15 cellular contexts compared by ENCODE assay signal in the genomic region with DNA sequence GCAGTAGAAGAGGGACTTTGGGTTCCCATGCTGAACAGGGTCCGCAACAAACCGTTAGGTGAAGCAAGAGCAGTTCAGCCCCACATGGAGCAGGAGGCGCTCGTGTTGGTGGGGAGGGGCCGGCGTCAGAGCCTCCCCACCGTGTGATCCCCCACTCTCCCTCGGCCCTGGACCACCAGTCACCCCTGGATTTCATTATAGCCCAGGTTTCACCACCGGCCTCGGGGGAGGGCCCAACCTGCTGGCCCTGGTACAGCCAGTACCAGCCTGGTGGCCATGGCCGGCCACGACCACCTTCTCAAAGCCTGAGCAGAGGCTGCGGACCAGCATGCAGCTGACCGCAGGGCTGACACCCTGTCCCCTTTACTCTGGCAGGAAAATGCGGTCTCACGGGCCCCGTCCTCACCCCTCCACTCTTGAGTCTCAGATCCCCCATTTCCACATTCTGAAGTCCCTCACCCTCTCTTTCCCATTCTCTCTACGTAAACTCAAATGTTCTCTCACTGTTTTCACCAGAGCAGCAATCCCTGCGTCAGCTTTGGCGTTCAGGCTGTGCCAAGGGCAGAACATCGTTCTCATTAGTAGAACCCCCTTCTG. TPM values are rescaled to one million over a fixed set of nuclear protein-coding genes. Genes with fewer than 3 reads are reported as not detected.
"Had no signal": no experiment of that assay in that cellular context is flagged by ENCODE, and none has a peak within 500 bp of the region (broad histone marks: within the 10 kb centered on the region; RNA-seq: fewer than 3 reads in every experiment).

No MANE protein-coding gene starts in this region.

- H3K27ac Mint-ChIP-seq: activated CD8-positive, alpha-beta T cell treated with anti-CD3 and anti-CD28 coated beads, Interleukin-2, amount 10 ng/mL, durations not matched to agents 7 days and 5 days; activated naive CD8-positive, alpha-beta T cell treated with anti-CD3 and anti-CD28 coated beads, Interleukin-2, amount 50 U/mL, for 24 hours; stimulated activated naive B cell treated with anti-CD40 and anti-IgM and Interleukin-4, amounts not matched to agents 10 μg/mL and 1 μg/mL and 100 μg/mL, for 72 hours had no signal

- ATAC-seq: activated CD8-positive, alpha-beta T cell treated with anti-CD3 and anti-CD28 coated beads, Interleukin-2, amount 10 ng/mL, durations not matched to agents 7 days and 5 days; activated naive CD8-positive, alpha-beta T cell treated with anti-CD3 and anti-CD28 coated beads, Interleukin-2, amount 50 U/mL, for 24 hours; heart right ventricle; left lobe of liver; stimulated activated naive B cell treated with anti-CD40 and anti-IgM and Interleukin-4, amounts not matched to agents 10 μg/mL and 1 μg/mL and 100 μg/mL, for 72 hours had no signal

- H3K4me3 Mint-ChIP-seq: activated CD8-positive, alpha-beta T cell treated with anti-CD3 and anti-CD28 coated beads, Interleukin-2, amount 10 ng/mL, durations not matched to agents 7 days and 5 days; activated naive CD8-positive, alpha-beta T cell treated with anti-CD3 and anti-CD28 coated beads, Interleukin-2, amount 50 U/mL, for 24 hours; neural progenitor cell; stimulated activated naive B cell treated with anti-CD40 and anti-IgM and Interleukin-4, amounts not matched to agents 10 μg/mL and 1 μg/mL and 100 μg/mL, for 72 hours had no signal

- H3K4me1 Mint-ChIP-seq: activated naive CD8-positive, alpha-beta T cell treated with anti-CD3 and anti-CD28 coated beads, Interleukin-2, amount 50 U/mL, for 24 hours; stimulated activated naive B cell treated with anti-CD40 and anti-IgM and Interleukin-4, amounts not matched to agents 10 μg/mL and 1 μg/mL and 100 μg/mL, for 72 hours had no signal

- DNase-seq: activated CD8-positive, alpha-beta memory T cell treated with anti-CD3 and anti-CD28 coated beads, Interleukin-2, amount 50 U/mL, for 48 hours; activated CD8-positive, alpha-beta T cell treated with anti-CD3 and anti-CD28 coated beads, Interleukin-2, amount 10 ng/mL, durations not matched to agents 7 days and 5 days; activated naive CD4-positive, alpha-beta T cell treated with Interleukin-2 at 50 U/mL for 16 hours; activated naive CD8-positive, alpha-beta T cell treated with anti-CD3 and anti-CD28 coated beads, Interleukin-2, amount 50 U/mL, for 24 hours; central memory CD4-positive, alpha-beta T cell; cortex of kidney; effector CD8-positive, alpha-beta T cell; foreskin melanocyte; heart right ventricle; stimulated activated CD4-positive, alpha-beta T cell treated with anti-CD3 and anti-CD28 coated beads, Interleukin-2, amount 100 ng/mL, for 24 hours; stimulated activated naive B cell treated with anti-CD40 and anti-IgM and Interleukin-4, amounts not matched to agents 10 μg/mL and 1 μg/mL and 100 μg/mL, for 72 hours had no signal

- H3K9ac ChIP-seq: neural progenitor cell had no signal

- H3K4me3 ChIP-seq: ascending aorta, heart right ventricle, neural progenitor cell, right atrium auricular region had no signal

- H3K27ac ChIP-seq: ascending aorta, heart right ventricle, neural progenitor cell, right atrium auricular region had no signal

- H2AFZ ChIP-seq: neural progenitor cell had no signal

- H3K36me3 ChIP-seq: ascending aorta, neural progenitor cell had no signal

- H3K4me1 ChIP-seq: ascending aorta, neural progenitor cell had no signal

- H3K4me2 ChIP-seq: neural progenitor cell had no signal

- H3K27me3 ChIP-seq: ascending aorta, neural progenitor cell, right atrium auricular region had no signal

RNA-seq across cellular contexts. Expression of a gene that starts 8.6 kb away (rescaled TPM):
- total RNA-seq: activated CD8-positive, alpha-beta T cell treated with anti-CD3 and anti-CD28 coated beads, Interleukin-2, amount 10 ng/mL, durations not matched to agents 7 days and 5 days had no signal
